ENCODE assay signal across 9 cellular contexts in genomic region chr7:150341263-150342118, GRCh38. TPM values are rescaled to one million over a fixed set of nuclear protein-coding genes. Genes with fewer than 3 reads are reported as not detected.
DNase-seq lines count a peak whose midpoint lies in the region; ATAC-seq and TF ChIP-seq lines count a peak whose summit lies in the region.
"Had no signal": no experiment of that assay in that cellular context is flagged by ENCODE, and none has a peak within 500 bp of the region (broad histone marks: within the 10 kb centered on the region; RNA-seq: fewer than 3 reads in every experiment).

Gene RARRES2 (minus strand): TSS chr7:150341629. CDS start chr7:150340609, 1,020 bp downstream.

- CTCF ChIA-PET in A673 (lab: Charles Lee) = no interaction called here

- H3K27me3 Mint-ChIP-seq in nephron (ENCODE audit: low read depth) = peaks cover 29% of the 10 kb centered on the region
- peaks cover 18% of the 10 kb centered on the region for H3K27me3 Mint-ChIP-seq in type B pancreatic cell

- ATAC-seq in left cardiac atrium = peak; percentile 82
- no peak for ATAC-seq in HG03469 (IDR thresholded peaks at IDR 0.05; ENCODE audit: unreplicated experiment)

- WGBS in adipose tissue, 3 donors = 9 to 15% (median 15%) methylated on average over 42 to 49 of the region's 49 CpGs

- H3K4me3 Mint-ChIP-seq in nephron = peak within 1 kb of the TSS; percentile 86 to 88 (median 87)
- H3K4me3 Mint-ChIP-seq in type B pancreatic cell = peak within 1 kb of the TSS; percentile 87

- peaks cover 7% of the 10 kb centered on the region for H3K9me3 Mint-ChIP-seq in nephron
- H3K9me3 Mint-ChIP-seq in type B pancreatic cell = no peaks in the 10 kb centered on the region

- intact Hi-C loops in left cardiac atrium (cut with DNase I) = no loop called here
- intact Hi-C loops in A673 (cut with micrococcal nuclease; ENCODE audit: unreplicated experiment) = no loop called here

- H3K36me3 Mint-ChIP-seq in nephron (ENCODE audit: low read depth) = no peaks in the 10 kb centered on the region
- H3K36me3 Mint-ChIP-seq in type B pancreatic cell = no peaks in the 10 kb centered on the region

- TF ChIP-seq CTCF in nephron (IDR thresholded peaks at IDR 0.05; ENCODE audit: unreplicated experiment in 3 of 3) (no peak), type B pancreatic cell (conservative IDR thresholded peaks at IDR 0.05) (no peak), A673 (conservative IDR thresholded peaks at IDR 0.05; ENCODE audit: low read depth, low read length) (no peak)

- POLR2A ChIA-PET in A673 (lab: Charles Lee; ENCODE audit: low non-redundant PET) = no interaction called here

- peak; percentile 61 for DNase-seq in left cardiac atrium
- DNase-seq in type B pancreatic cell (ENCODE audit: extremely low spot score, unreplicated experiment) = no peak
- no peak for DNase-seq in HuH-7.5 (ENCODE audit: low spot score)
- no peak for DNase-seq in A673 (ENCODE audit: low spot score)
- no peak for DNase-seq in DMS153 (lab: John Stamatoyannopoulos, UW)
- DNase-seq: activated naive CD4-positive, alpha-beta T cell treated with anti-CD3 and anti-CD28 coated beads, Interleukin-2, amount 50 U/mL, for 16 hours had no signal

- no TSS peak for BruUV-seq in A673 (replicated peaks; lab: Mats Ljungman, UMichigan)

- no peaks in the 10 kb centered on the region for H3K4me1 ChIP-seq in A673 (ENCODE audit: insufficient read depth, low read length, poor library complexity, severe bottlenecking)

- H3K4me3 ChIP-seq in A673 (ENCODE audit: low read depth, low read length, poor library complexity, severe bottlenecking) = no peak within 1 kb of the TSS

- H3K27ac Mint-ChIP-seq in nephron (peak within 1 kb of the TSS; percentile 64 to 78 (median 76)), type B pancreatic cell (peak within 1 kb of the TSS; percentile 29)

- H3K36me3 ChIP-seq in A673 (ENCODE audit: insufficient read depth, low read length, poor library complexity, severe bottlenecking) = peaks cover 9% of the 10 kb centered on the region

- H3K4me1 Mint-ChIP-seq in nephron = peaks cover 37% of the 10 kb centered on the region
- H3K4me1 Mint-ChIP-seq in type B pancreatic cell (ENCODE audit: unreplicated experiment) = peaks cover 32% of the 10 kb centered on the region

- no peaks in the 10 kb centered on the region for H3K27me3 ChIP-seq in A673 (replicated peaks; ENCODE audit: insufficient read depth, low read depth, low read length, poor library complexity)

- no peaks in the 10 kb centered on the region for H3K9me3 ChIP-seq in A673 (ENCODE audit: low read depth, low read length, poor library complexity, severe bottlenecking)

- H3K27ac ChIP-seq in adipose tissue (ENCODE audit: low read depth, low read length) (no peak within 1 kb of the TSS), A673 (ENCODE audit: low read depth, low read length, poor library complexity, severe bottlenecking) (no peak within 1 kb of the TSS)

RNA-seq across cellular contexts. Expression of gene RARRES2, which starts in this region (rescaled TPM):
- polyA plus RNA-seq in adipose tissue = 100 to 1,000 TPM; 206 to 478 (median 353) TPM
- 100 to 1,000 TPM in 1 of 2 donors, 10 to 100 TPM in 1; 86.4 to 178 TPM for total RNA-seq in left cardiac atrium
- total RNA-seq in type B pancreatic cell (ENCODE audit: low replicate concordance) = 16.3 and 109 TPM in 2 replicates
- total RNA-seq in A673 (2021) = not detected in 2 replicates

Comparison
In these comparisons a context has a peak if more than half of its experiments do, and no peak if none do; other contexts are left out.
1. RNA of gene RARRES2 (total RNA-seq): 86.4 to 178 TPM in left cardiac atrium and 16.3 to 109 TPM in type B pancreatic cell; not detected in A673; every median in the first group is over 10 times any median in the second.